In genomic region chr5:93070938-93071337, GRCh38 we compare ENCODE assay signal across 14 cellular contexts.
DNase-seq lines count a peak whose midpoint lies in the region; ATAC-seq and TF ChIP-seq lines count a peak whose summit lies in the region.
"Had no signal": no experiment of that assay in that cellular context is flagged by ENCODE, and none has a peak within 500 bp of the region (broad histone marks: within the 10 kb centered on the region; RNA-seq: fewer than 3 reads in every experiment).

No MANE protein-coding gene starts in this region.

- ATAC-seq in GM23338 (no peak), GM21390 (IDR thresholded peaks at IDR 0.05; ENCODE audit: unreplicated experiment) (no peak)
- ATAC-seq: CD8-positive, alpha-beta T cell had no signal

- H3K4me3 ChIP-seq in GM23338: no peak overlapping the region

- intact Hi-C loops in activated T-helper 2 cell treated with anti-CD3 and anti-CD28 coated beads, Interferon-gamma antibody, Interleukin-2, Interleukin-4, amounts not matched to agents 10 μg/mL and 5 μg/mL and 100 μg/mL, durations not matched to agents 14 hours and 24 hours and 36 hours (cut with micrococcal nuclease): no loop called here

- H3K27ac ChIP-seq in GM23338 (ENCODE audit: low read depth): no peak overlapping the region
- H3K27ac ChIP-seq: KMS-11, RWPE1 had no signal

- 0 out of 2 replicates have a peak overlapping the region, but pooled peaks have one; percentile 66 for H2AFZ ChIP-seq in GM23338

- H3K27me3 Mint-ChIP-seq in GM23338 (ENCODE audit: insufficient read depth, low read depth, poor library complexity) (no peaks in the 10 kb centered on the region), mesothelial cell of epicardium (ENCODE audit: low read depth) (no peaks in the 10 kb centered on the region)
- no peaks in the 10 kb centered on the region for H3K27me3 Mint-ChIP-seq in activated T-helper 2 cell treated with anti-CD3 and anti-CD28 coated beads, Interferon-gamma antibody, Interleukin-2, Interleukin-4, amounts not matched to agents 10 μg/mL and 5 μg/mL and 100 μg/mL, durations not matched to agents 14 hours and 24 hours and 36 hours (ENCODE audit: low read depth)

- no peaks in the 10 kb centered on the region for H3K36me3 Mint-ChIP-seq in GM23338 (ENCODE audit: low read depth)
- H3K36me3 Mint-ChIP-seq in mesothelial cell of epicardium: no peaks in the 10 kb centered on the region
- no peaks in the 10 kb centered on the region for H3K36me3 Mint-ChIP-seq in activated T-helper 2 cell treated with anti-CD3 and anti-CD28 coated beads, Interferon-gamma antibody, Interleukin-2, Interleukin-4, amounts not matched to agents 10 μg/mL and 5 μg/mL and 100 μg/mL, durations not matched to agents 14 hours and 24 hours and 36 hours (ENCODE audit: low read depth)
- H3K36me3 Mint-ChIP-seq: CD8-positive, alpha-beta T cell had no signal

- H3K9me3 Mint-ChIP-seq in GM23338: no peaks in the 10 kb centered on the region
- no peaks in the 10 kb centered on the region for H3K9me3 Mint-ChIP-seq in mesothelial cell of epicardium
- H3K9me3 Mint-ChIP-seq in activated T-helper 2 cell treated with anti-CD3 and anti-CD28 coated beads, Interferon-gamma antibody, Interleukin-2, Interleukin-4, amounts not matched to agents 10 μg/mL and 5 μg/mL and 100 μg/mL, durations not matched to agents 14 hours and 24 hours and 36 hours: no peaks in the 10 kb centered on the region
- H3K9me3 Mint-ChIP-seq: CD8-positive, alpha-beta T cell had no signal

- no peaks in the 10 kb centered on the region for H3K36me3 ChIP-seq in GM23338 (ENCODE audit: insufficient read depth)
- H3K36me3 ChIP-seq: BE2C had no signal

- peak; percentile 72 for DNase-seq in DMS153 (lab: John Stamatoyannopoulos, UW)
- no peak for DNase-seq in GM23338 (ENCODE audit: low spot score)
- DNase-seq in SHP77 (lab: John Stamatoyannopoulos, UW): peak; percentile 15 to 48
- DNase-seq in mesothelial cell of epicardium (ENCODE audit: low spot score in 2 of 2, unreplicated experiment in 2 of 2): no peak
- no peak for DNase-seq in dermis blood vessel endothelial cell
- no peak for DNase-seq in SIG-M5 (lab: John Stamatoyannopoulos, UW)
- DNase-seq in activated T-helper 2 cell treated with anti-CD3 and anti-CD28 coated beads, Interferon-gamma antibody, Interleukin-2, Interleukin-4, amounts not matched to agents 10 μg/mL and 5 μg/mL and 100 μg/mL, durations not matched to agents 14 hours and 24 hours and 36 hours (ENCODE audit: low spot score): no peak
- DNase-seq: BE2C; CD8-positive, alpha-beta T cell; NCI-H446; T-helper 9 cell had no signal

- TF ChIP-seq CTCF in GM23338 (conservative IDR thresholded peaks at IDR 0.05; ENCODE audit: low read depth in 2 of 2): no peak
- TF ChIP-seq CTCF in mesothelial cell of epicardium (IDR thresholded peaks at IDR 0.05; ENCODE audit: unreplicated experiment): no peak

- H3K27ac Mint-ChIP-seq in GM23338 (no peak overlapping the region), mesothelial cell of epicardium (peak overlapping the region; percentile 74)
- H3K27ac Mint-ChIP-seq in activated T-helper 2 cell treated with anti-CD3 and anti-CD28 coated beads, Interferon-gamma antibody, Interleukin-2, Interleukin-4, amounts not matched to agents 10 μg/mL and 5 μg/mL and 100 μg/mL, durations not matched to agents 14 hours and 24 hours and 36 hours: no peak overlapping the region
- H3K27ac Mint-ChIP-seq: CD8-positive, alpha-beta T cell had no signal

- no peak overlapping the region for H3K4me2 ChIP-seq in GM23338
- H3K4me2 ChIP-seq: KMS-11 had no signal

- H3F3A ChIP-seq in GM23338 (replicated peaks; ENCODE audit: low read depth): no peaks in the 10 kb centered on the region

- no peaks in the 10 kb centered on the region for H3K4me1 ChIP-seq in GM23338 (ENCODE audit: insufficient read depth)

- no peaks in the 10 kb centered on the region for H4K20me1 ChIP-seq in GM23338 (replicated peaks; ENCODE audit: insufficient read depth)

- no peaks in the 10 kb centered on the region for H3K79me2 ChIP-seq in GM23338 (replicated peaks; ENCODE audit: insufficient read depth)

- no peaks in the 10 kb centered on the region for H3K27me3 ChIP-seq in GM23338 (ENCODE audit: insufficient read depth)
- H3K27me3 ChIP-seq: BE2C had no signal

- no peaks in the 10 kb centered on the region for H3K9me2 ChIP-seq in GM23338 (ENCODE audit: insufficient read depth)

- no peak overlapping the region for H3K4me3 Mint-ChIP-seq in GM23338
- H3K4me3 Mint-ChIP-seq in mesothelial cell of epicardium: no peak overlapping the region
- no peak overlapping the region for H3K4me3 Mint-ChIP-seq in activated T-helper 2 cell treated with anti-CD3 and anti-CD28 coated beads, Interferon-gamma antibody, Interleukin-2, Interleukin-4, amounts not matched to agents 10 μg/mL and 5 μg/mL and 100 μg/mL, durations not matched to agents 14 hours and 24 hours and 36 hours (ENCODE audit: low read depth)
- H3K4me3 Mint-ChIP-seq: CD8-positive, alpha-beta T cell had no signal

- H3K4me1 Mint-ChIP-seq in GM23338 (peaks cover 6% of the 10 kb centered on the region; the same call in 2 of the 3 replicates), mesothelial cell of epicardium (peaks cover 53% of the 10 kb centered on the region)
- no peaks in the 10 kb centered on the region for H3K4me1 Mint-ChIP-seq in activated T-helper 2 cell treated with anti-CD3 and anti-CD28 coated beads, Interferon-gamma antibody, Interleukin-2, Interleukin-4, amounts not matched to agents 10 μg/mL and 5 μg/mL and 100 μg/mL, durations not matched to agents 14 hours and 24 hours and 36 hours (ENCODE audit: low read depth)

TF ChIP-seq in GM23338, 12 proteins besides CTCF, POLR2A, EP300 and RAD21 (continues in another document):
- TF ChIP-seq EZH2phosphoT487 (IDR thresholded peaks at IDR 0.05; ENCODE audit: unreplicated experiment): no peak
- no peak for TF ChIP-seq ZNF114 (CRISPR knock-in tag; IDR thresholded peaks at IDR 0.05)
- TF ChIP-seq ZNF331 (CRISPR knock-in tag; IDR thresholded peaks at IDR 0.05; ENCODE audit: low read depth): no peak
- TF ChIP-seq EZH2 (IDR thresholded peaks at IDR 0.05; ENCODE audit: low read depth, unreplicated experiment): no peak
- no peak for TF ChIP-seq JUNB (IDR thresholded peaks at IDR 0.05; ENCODE audit: unreplicated experiment)
- no peak for TF ChIP-seq CREB1 (CRISPR knock-in tag; IDR thresholded peaks at IDR 0.05; ENCODE audit: low read depth)
- no peak for TF ChIP-seq ZNF462 (CRISPR knock-in tag; IDR thresholded peaks at IDR 0.05)
- TF ChIP-seq STAT1 (IDR thresholded peaks at IDR 0.05; ENCODE audit: unreplicated experiment): no peak

Comparison
In these comparisons a context has a peak if more than half of its experiments do, and no peak if none do; other contexts are left out.
1. DNase-seq: peak in DMS153 (single experiment) and SHP77 (2 of 2); none in GM23338 (single experiment), mesothelial cell of epicardium (0 of 2), dermis blood vessel endothelial cell (single experiment), SIG-M5 (single experiment) and activated T-helper 2 cell treated with anti-CD3 and anti-CD28 coated beads, Interferon-gamma antibody, Interleukin-2, Interleukin-4, amounts not matched to agents 10 μg/mL and 5 μg/mL and 100 μg/mL, durations not matched to agents 14 hours and 24 hours and 36 hours (single experiment).